26 cellular contexts compared by ENCODE assay signal in the genomic region with DNA sequence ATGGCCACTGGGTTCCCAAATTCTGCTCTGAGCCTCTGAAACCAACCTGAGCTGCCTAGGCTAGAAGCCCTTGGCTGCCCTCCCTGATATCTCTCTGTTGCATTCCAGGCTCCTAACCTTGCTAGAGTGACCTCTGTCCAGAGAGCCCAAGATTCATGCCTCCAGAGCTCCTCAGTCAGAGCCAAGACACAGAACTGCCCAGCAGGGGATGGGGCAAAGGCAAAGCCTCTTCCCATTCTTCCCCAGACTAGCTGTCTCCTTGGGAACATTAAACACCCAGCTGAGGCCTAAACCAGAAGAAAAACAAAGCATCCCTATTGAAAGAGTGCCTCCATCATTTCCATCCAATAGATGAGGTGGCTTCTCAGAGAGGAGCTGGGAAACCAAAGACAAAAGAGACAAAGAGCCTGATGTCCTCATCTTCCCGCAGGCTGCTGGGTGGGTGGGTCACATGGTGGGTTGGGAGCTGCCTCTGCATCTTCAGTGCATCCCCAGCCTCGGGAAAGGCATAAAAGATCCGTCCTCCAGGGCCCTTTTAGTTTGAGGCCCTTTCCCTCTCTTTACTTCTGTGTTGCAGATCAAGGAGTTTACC.
A peak's percentile ranks its signal among the peaks of the same experiment; 100 is the strongest.
DNase-seq lines count a peak whose midpoint lies in the region; ATAC-seq and TF ChIP-seq lines count a peak whose summit lies in the region.
"Had no signal": no experiment of that assay in that cellular context is flagged by ENCODE, and none has a peak within 500 bp of the region (broad histone marks: within the 10 kb centered on the region; RNA-seq: fewer than 3 reads in every experiment).

No MANE protein-coding gene starts in this region.

- no peaks in the 10 kb centered on the region for H3K9me3 Mint-ChIP-seq in T-helper 2 cell treated with Interferon-gamma antibody and Interleukin-4, amounts not matched to agents 5 μg/mL and 100 μg/mL, for 36 hours
- H3K9me3 Mint-ChIP-seq: CD4-positive, alpha-beta T cell had no signal

- no peak overlapping the region for H3K4me3 ChIP-seq in NT2/D1 (ENCODE audit: insufficient read length, low read depth)
- H3K4me3 ChIP-seq: A549 had no signal

- H3K27ac ChIP-seq in layer of hippocampus (ENCODE audit: low read depth, low read length), result peak overlapping the region; percentile 21
- H3K27ac ChIP-seq: A549 had no signal

- ATAC-seq in HG02588 (IDR thresholded peaks at IDR 0.05; ENCODE audit: unreplicated experiment), result no peak
- ATAC-seq: A549, Panc1 had no signal

- TF ChIP-seq CTCF in GM10266 (IDR thresholded peaks at IDR 0.05; ENCODE audit: control insufficient read depth, insufficient read depth, low read depth, missing control alignments), result no peak

- H3K36me3 Mint-ChIP-seq in T-helper 2 cell treated with Interferon-gamma antibody and Interleukin-4, amounts not matched to agents 5 μg/mL and 100 μg/mL, for 36 hours (ENCODE audit: low read depth), result no peaks in the 10 kb centered on the region

- H3K9ac ChIP-seq in NT2/D1 (ENCODE audit: insufficient read length, low read depth), result no peak overlapping the region

- no peaks in the 10 kb centered on the region for H3K27me3 ChIP-seq in NT2/D1 (ENCODE audit: insufficient read depth, insufficient read length)
- H3K27me3 ChIP-seq in layer of hippocampus (ENCODE audit: control insufficient read depth, insufficient read depth, low read length), result no peaks in the 10 kb centered on the region

- H3K36me3 ChIP-seq in NT2/D1 (ENCODE audit: insufficient read depth, insufficient read length, low read length), result no peaks in the 10 kb centered on the region

- peaks cover 26% of the 10 kb centered on the region for H3K9me3 ChIP-seq in NT2/D1 (ENCODE audit: insufficient read depth, low read length)
- H3K9me3 ChIP-seq: A549, Caco-2 had no signal

- peak; percentile 13 for DNase-seq in COLO829 (ENCODE audit: low spot score)
- peak; percentile 44 for DNase-seq in NT2/D1 (ENCODE audit: low read depth, low spot score)
- DNase-seq in pons (ENCODE audit: low spot score), result peak; percentile 64
- DNase-seq in T-helper 2 cell treated with Interferon-gamma antibody and Interleukin-4, amounts not matched to agents 5 μg/mL and 100 μg/mL, for 36 hours (ENCODE audit: low spot score), result no peak
- no peak for DNase-seq in GM10266 (ENCODE audit: extremely low spot score)
- DNase-seq in activated CD4-positive, alpha-beta T cell treated with anti-CD3 and anti-CD28 coated beads for 48 hours, result no peak
- DNase-seq: Caco-2; CD4-positive, alpha-beta T cell; DMS 273 treated with DMSO at 0.1 percent for 48 hours; DMS79 treated with DMSO at 0.1 percent for 48 hours; GOT3; HCEC 1CT; Kasumi-1; NCI-H1048; NCI-H1417 treated with DMSO at 0.1 percent for 48 hours; NCI-H187 treated with DMSO at 0.1 percent for 48 hours; NCI-H2107; NCI-H226; NCI-H510A treated with DMSO at 0.1 percent for 48 hours; NCI-H748 treated with DMSO at 0.1 percent for 48 hours; NK-92 treated with Interleukin-12 subunit alpha and Interleukin-12 subunit beta, amount 100 ng/mL, for 24 hours; SIG-M5 had no signal

- H3K4me1 Mint-ChIP-seq in T-helper 2 cell treated with Interferon-gamma antibody and Interleukin-4, amounts not matched to agents 5 μg/mL and 100 μg/mL, for 36 hours (ENCODE audit: low read depth), result no peaks in the 10 kb centered on the region

- H3K27me3 Mint-ChIP-seq in T-helper 2 cell treated with Interferon-gamma antibody and Interleukin-4, amounts not matched to agents 5 μg/mL and 100 μg/mL, for 36 hours (ENCODE audit: low read depth), result peaks cover 15% of the 10 kb centered on the region

- H3K27ac Mint-ChIP-seq in T-helper 2 cell treated with Interferon-gamma antibody and Interleukin-4, amounts not matched to agents 5 μg/mL and 100 μg/mL, for 36 hours, result no peak overlapping the region
- H3K27ac Mint-ChIP-seq: CD4-positive, alpha-beta T cell had no signal

- H3K4me3 Mint-ChIP-seq in T-helper 2 cell treated with Interferon-gamma antibody and Interleukin-4, amounts not matched to agents 5 μg/mL and 100 μg/mL, for 36 hours, result no peak overlapping the region
- H3K4me3 Mint-ChIP-seq: CD4-positive, alpha-beta T cell had no signal

- peaks cover 4% of the 10 kb centered on the region for H3K4me1 ChIP-seq in NT2/D1 (ENCODE audit: insufficient read depth, insufficient read length)

Comparison
In these comparisons a context has a peak if more than half of its experiments do, and no peak if none do; other contexts are left out.
1. DNase-seq: peak in COLO829 (single experiment), NT2/D1 (single experiment) and pons (single experiment); none in T-helper 2 cell treated with Interferon-gamma antibody and Interleukin-4, amounts not matched to agents 5 μg/mL and 100 μg/mL, for 36 hours (single experiment), GM10266 (single experiment) and activated CD4-positive, alpha-beta T cell treated with anti-CD3 and anti-CD28 coated beads for 48 hours (single experiment).